Comparison of ENCODE assay signal across 8 cellular contexts in genomic region chr17:19338031-19338990, GRCh38. TPM values are rescaled to one million over a fixed set of nuclear protein-coding genes. Genes with fewer than 3 reads are reported as not detected.
A peak's percentile ranks its signal among the peaks of the same experiment; 100 is the strongest.
DNase-seq lines count a peak whose midpoint lies in the region; ATAC-seq and TF ChIP-seq lines count a peak whose summit lies in the region.

No MANE protein-coding gene starts in this region.

- no peak for TF ChIP-seq POLR2A in thyroid gland (IDR thresholded peaks at IDR 0.05)

- intact Hi-C loops in thyroid gland (cut with DNase I) = no loop called here

- H3K36me3 ChIP-seq in endodermal cell (ENCODE audit: control insufficient read depth, insufficient read depth, low read length) = peaks cover 12% of the 10 kb centered on the region
- no peaks in the 10 kb centered on the region for H3K36me3 ChIP-seq in thyroid gland

- no peaks in the 10 kb centered on the region for H3K27me3 ChIP-seq in endodermal cell (ENCODE audit: control insufficient read depth, insufficient read depth, low read length, poor library complexity, severe bottlenecking)
- H3K27me3 ChIP-seq in thyroid gland = no peaks in the 10 kb centered on the region

- 85 to 100% methylated on average over 3 to 7 of the region's 7 CpGs for WGBS in endodermal cell (ENCODE audit: insufficient coverage in 1 of 2, insufficient read length in 1 of 2), 2 experiments
- 74 to 87% methylated on average over 6 to 7 of the region's 7 CpGs for WGBS in thyroid gland, 2 donors

- peak; percentile 61 for DNase-seq in AG08396 (ENCODE audit: low spot score)
- DNase-seq in NCI-H226 = peak; percentile 12
- peak; percentile 67 for DNase-seq in activated CD8-positive, alpha-beta T cell treated with anti-CD3 and anti-CD28 coated beads, Interleukin-2, amount 10 ng/mL, durations not matched to agents 7 days and 5 days
- peak; percentile 96 for DNase-seq in endodermal cell
- peak; percentile 61 for DNase-seq in nephron progenitor cell
- peak; percentile 75 to 77 for DNase-seq in thyroid gland

- H3K4me1 Mint-ChIP-seq in activated CD8-positive, alpha-beta T cell treated with anti-CD3 and anti-CD28 coated beads, Interleukin-2, amount 10 ng/mL, durations not matched to agents 7 days and 5 days (ENCODE audit: low read depth) = no peaks in the 10 kb centered on the region
- H3K4me1 Mint-ChIP-seq in endodermal cell (peaks cover 13% of the 10 kb centered on the region), nephron progenitor cell (peaks cover 57% of the 10 kb centered on the region)

- no peak overlapping the region for H3K4me3 Mint-ChIP-seq in activated CD8-positive, alpha-beta T cell treated with anti-CD3 and anti-CD28 coated beads, Interleukin-2, amount 10 ng/mL, durations not matched to agents 7 days and 5 days
- H3K4me3 Mint-ChIP-seq in endodermal cell = no peak overlapping the region
- no peak overlapping the region for H3K4me3 Mint-ChIP-seq in nephron progenitor cell

- H3K4me1 ChIP-seq in endodermal cell (ENCODE audit: control insufficient read depth, insufficient read depth, low read length) = no peaks in the 10 kb centered on the region
- H3K4me1 ChIP-seq in thyroid gland = peaks cover 5 to 11% of the 10 kb centered on the region in 2 donors

- H3K27ac Mint-ChIP-seq in activated CD8-positive, alpha-beta T cell treated with anti-CD3 and anti-CD28 coated beads, Interleukin-2, amount 10 ng/mL, durations not matched to agents 7 days and 5 days = no peak overlapping the region
- H3K27ac Mint-ChIP-seq in endodermal cell (no peak overlapping the region), nephron progenitor cell (peak overlapping the region; percentile 64)

- no peaks in the 10 kb centered on the region for H3K9me3 ChIP-seq in endodermal cell (ENCODE audit: control insufficient read depth, low read length)
- H3K9me3 ChIP-seq in thyroid gland = no peaks in the 10 kb centered on the region

- no peak overlapping the region for H3K4me3 ChIP-seq in endodermal cell (ENCODE audit: low read length)
- H3K4me3 ChIP-seq in thyroid gland (replicated peaks in 1 of 3) = no peak overlapping the region

- H3K27me3 Mint-ChIP-seq in activated CD8-positive, alpha-beta T cell treated with anti-CD3 and anti-CD28 coated beads, Interleukin-2, amount 10 ng/mL, durations not matched to agents 7 days and 5 days (ENCODE audit: low read depth) = peaks cover 9% of the 10 kb centered on the region
- no peaks in the 10 kb centered on the region for H3K27me3 Mint-ChIP-seq in endodermal cell (ENCODE audit: insufficient read depth)
- H3K27me3 Mint-ChIP-seq in nephron progenitor cell (ENCODE audit: low read depth, poor library complexity) = peaks cover 4% of the 10 kb centered on the region

- H3K9ac ChIP-seq in endodermal cell (ENCODE audit: extremely low read depth, low read length, poor library complexity, severe bottlenecking) = no peak overlapping the region

- TF ChIP-seq CTCF in endodermal cell (conservative IDR thresholded peaks at IDR 0.05) = peak; percentile 94
- peak; percentile 58 for TF ChIP-seq CTCF in nephron progenitor cell (IDR thresholded peaks at IDR 0.05)
- TF ChIP-seq CTCF in thyroid gland (IDR thresholded peaks at IDR 0.05) = peak in 5 of 6 experiments; percentile 35 to 78 (median 64)

- ATAC-seq in GM19023 (IDR thresholded peaks at IDR 0.05; ENCODE audit: unreplicated experiment) (peak; percentile 74), GM18867 (IDR thresholded peaks at IDR 0.05; ENCODE audit: unreplicated experiment) (no peak)
- peak; percentile 79 for ATAC-seq in activated CD8-positive, alpha-beta T cell treated with anti-CD3 and anti-CD28 coated beads, Interleukin-2, amount 10 ng/mL, durations not matched to agents 7 days and 5 days

- no peak overlapping the region for H3K27ac ChIP-seq in endodermal cell (ENCODE audit: low read depth, low read length)
- peak overlapping the region in 1 of 3 donors; percentile 39 for H3K27ac ChIP-seq in thyroid gland

- no peaks in the 10 kb centered on the region for H3K36me3 Mint-ChIP-seq in activated CD8-positive, alpha-beta T cell treated with anti-CD3 and anti-CD28 coated beads, Interleukin-2, amount 10 ng/mL, durations not matched to agents 7 days and 5 days (ENCODE audit: low read depth)
- peaks cover 2% of the 10 kb centered on the region for H3K36me3 Mint-ChIP-seq in endodermal cell (ENCODE audit: low read depth)
- peaks cover 3% of the 10 kb centered on the region for H3K36me3 Mint-ChIP-seq in nephron progenitor cell (ENCODE audit: low read depth)

- CTCF ChIA-PET in activated CD8-positive, alpha-beta T cell treated with anti-CD3 and anti-CD28 coated beads, Interleukin-2, amount 10 ng/mL, durations not matched to agents 7 days and 5 days (lab: Charles Lee) = interaction anchor here (0.6 to 2.2 kb wide), 15 partner anchors 10 to 301 kb away, joined by 3 to 9 read pairs (median 3); partner anchors contain the start of genes B9D1 and MAPK7

- POLR2A ChIA-PET in activated CD8-positive, alpha-beta T cell treated with anti-CD3 and anti-CD28 coated beads, Interleukin-2, amount 10 ng/mL, durations not matched to agents 7 days and 5 days (lab: Charles Lee) = no interaction called here

- no peaks in the 10 kb centered on the region for H3K9me3 Mint-ChIP-seq in activated CD8-positive, alpha-beta T cell treated with anti-CD3 and anti-CD28 coated beads, Interleukin-2, amount 10 ng/mL, durations not matched to agents 7 days and 5 days (ENCODE audit: insufficient read depth)
- H3K9me3 Mint-ChIP-seq in endodermal cell (no peaks in the 10 kb centered on the region), nephron progenitor cell (no peaks in the 10 kb centered on the region)

RNA-seq across cellular contexts. Expression of gene B9D1, which starts 24.2 kb away (rescaled TPM):
- total RNA-seq in activated CD8-positive, alpha-beta T cell treated with anti-CD3 and anti-CD28 coated beads, Interleukin-2, amount 10 ng/mL, durations not matched to agents 7 days and 5 days = 1 to 10 TPM; 1.1 TPM
- total RNA-seq in endodermal cell = 10 to 100 TPM; 37.7 to 42.8 TPM
- polyA plus RNA-seq in endodermal cell (2013, experiment 1 of 2) = 28.5 TPM
- 25.0 TPM for polyA plus RNA-seq in endodermal cell (2013, experiment 2 of 2)
- total RNA-seq in thyroid gland = 100 to 1,000 TPM in 2 of 4 donors, 10 to 100 TPM in 2; 45.0 to 104 (median 90.3) TPM

RNA-seq across cellular contexts. Expression of gene MAPK7, which starts 40.0 kb away (rescaled TPM):
- total RNA-seq in activated CD8-positive, alpha-beta T cell treated with anti-CD3 and anti-CD28 coated beads, Interleukin-2, amount 10 ng/mL, durations not matched to agents 7 days and 5 days = 10 to 100 TPM; 31.5 to 33.5 TPM
- total RNA-seq in endodermal cell (10 to 100 TPM; 33.3 to 53.4 TPM), thyroid gland (10 to 100 TPM; 22.4 to 46.5 (median 31.3) TPM)
- polyA plus RNA-seq in endodermal cell (2013, experiment 1 of 2) = 29.3 TPM
- polyA plus RNA-seq in endodermal cell (2013, experiment 2 of 2) = 25.5 TPM

RNA-seq across cellular contexts. Expression of gene MFAP4, which starts 48.7 kb away (rescaled TPM):
- total RNA-seq in activated CD8-positive, alpha-beta T cell treated with anti-CD3 and anti-CD28 coated beads, Interleukin-2, amount 10 ng/mL, durations not matched to agents 7 days and 5 days = not detected
- total RNA-seq in endodermal cell (10 to 100 TPM; 11.1 to 36.8 TPM), thyroid gland (100 to 1,000 TPM in 1 of 4 donors, 10 to 100 TPM in 3; 12.6 to 105 (median 53.5) TPM)
- polyA plus RNA-seq in endodermal cell (2013, experiment 1 of 2) = 20.4 TPM
- 18.1 TPM for polyA plus RNA-seq in endodermal cell (2013, experiment 2 of 2)

Comparison
In these comparisons a context has a peak if more than half of its experiments do, and no peak if none do; other contexts are left out.
1. DNase-seq: peak in every context shown above with its lines; median percentile 96 in endodermal cell; 76 in thyroid gland; 67 in activated CD8-positive, alpha-beta T cell treated with anti-CD3 and anti-CD28 coated beads, Interleukin-2, amount 10 ng/mL, durations not matched to agents 7 days and 5 days; 61 in AG08396; 61 in nephron progenitor cell; 12 in NCI-H226.
2. RNA of gene B9D1, which starts 24.2 kb away (total RNA-seq): 45.0 to 104 TPM in thyroid gland and 37.7 to 42.8 TPM in endodermal cell; 1.1 TPM in activated CD8-positive, alpha-beta T cell treated with anti-CD3 and anti-CD28 coated beads, Interleukin-2, amount 10 ng/mL, durations not matched to agents 7 days and 5 days; every median in the first group is over 10 times any median in the second.
3. RNA of gene MFAP4, which starts 48.7 kb away (total RNA-seq): 12.6 to 105 TPM in thyroid gland and 11.1 to 36.8 TPM in endodermal cell; not detected in activated CD8-positive, alpha-beta T cell treated with anti-CD3 and anti-CD28 coated beads, Interleukin-2, amount 10 ng/mL, durations not matched to agents 7 days and 5 days; every median in the first group is over 10 times any median in the second.
4. Peak in every context shown above with its lines, with median percentiles within 50 percentile points of each other: CTCF ChIP-seq.